Comparison of ENCODE assay signal across 1 cellular context in genomic region chr5:132651838-132652476, GRCh38.
TF ChIP-seq lines count a peak whose summit lies in the region.

No MANE protein-coding gene starts in this region.

TF ChIP-seq in K562, 482 proteins besides CTCF, POLR2A, EP300 and RAD21 (continued from another document and continues in another):
- TF ChIP-seq CUX1 (CRISPR knock-in tag; IDR thresholded peaks at IDR 0.05) (peak; percentile 62), TFE3 (CRISPR knock-in tag; IDR thresholded peaks at IDR 0.05) (no peak), NR2F6 (CRISPR knock-in tag; IDR thresholded peaks at IDR 0.05) (no peak), EZH2 (IDR thresholded peaks at IDR 0.05; ENCODE audit: borderline replicate concordance, low read depth, low read length) (peak; percentile 86; the same call in 1 of the 2 replicates), KLF10 (CRISPR knock-in tag; IDR thresholded peaks at IDR 0.05) (no peak), SIX5 (IDR thresholded peaks at IDR 0.05; ENCODE audit: borderline replicate concordance in 1 of 2, insufficient read depth in 1 of 2, low read depth in 1 of 2, low read length in 2 of 2) (no peak), KAT7 (CRISPR knock-in tag; IDR thresholded peaks at IDR 0.05; ENCODE audit: borderline replicate concordance) (no peak), ZNF3 (CRISPR knock-in tag; IDR thresholded peaks at IDR 0.05) (no peak), ARID3B (CRISPR knock-in tag; IDR thresholded peaks at IDR 0.05; ENCODE audit: borderline replicate concordance) (no peak), NR3C1 (CRISPR knock-in tag; IDR thresholded peaks at IDR 0.05) (no peak), ETV1 (tag; conservative IDR thresholded peaks at IDR 0.05; ENCODE audit: low read depth) (peak; percentile 67), CCAR2 (IDR thresholded peaks at IDR 0.05; ENCODE audit: low read depth, low read length) (no peak), XRCC4 (IDR thresholded peaks at IDR 0.05; ENCODE audit: extremely low read depth, insufficient read depth, insufficient read length) (no peak), ZNF696 (CRISPR knock-in tag; conservative IDR thresholded peaks at IDR 0.05) (no peak), ZNF197 (CRISPR knock-in tag; IDR thresholded peaks at IDR 0.05; ENCODE audit: low read depth) (0 out of 2 replicates have a peak, but pooled peaks have one; percentile 49), TFAM (CRISPR knock-in tag; conservative IDR thresholded peaks at IDR 0.05) (no peak), MECOM (CRISPR knock-in tag; IDR thresholded peaks at IDR 0.05) (no peak), YBX1 (IDR thresholded peaks at IDR 0.05) (no peak), ZNF644 (tag; IDR thresholded peaks at IDR 0.05; ENCODE audit: low read depth) (peak; percentile 82), E4F1 (CRISPR knock-in tag; IDR thresholded peaks at IDR 0.05; ENCODE audit: borderline replicate concordance) (no peak), PURB (CRISPR knock-in tag; IDR thresholded peaks at IDR 0.05; ENCODE audit: low read depth) (no peak), NCOA2 (IDR thresholded peaks at IDR 0.05; ENCODE audit: partially characterized antibody in 2 of 2) (peak in 1 of 2 experiments; percentile 44), NBN (IDR thresholded peaks at IDR 0.05; ENCODE audit: low read depth) (0 out of 2 replicates have a peak, but pooled peaks have one; percentile 31), MCM3 (IDR thresholded peaks at IDR 0.05) (no peak), HDAC8 (tag; IDR thresholded peaks at IDR 0.05) (no peak), IFI16 (CRISPR knock-in tag; IDR thresholded peaks at IDR 0.05) (no peak), SMAD4 (CRISPR knock-in tag; conservative IDR thresholded peaks at IDR 0.05) (peak; percentile 81), ZNF165 (CRISPR knock-in tag; IDR thresholded peaks at IDR 0.05; ENCODE audit: borderline replicate concordance) (no peak), CCNT2 (IDR thresholded peaks at IDR 0.05; ENCODE audit: borderline replicate concordance, extremely low read depth, insufficient read length, low read depth, low read length) (peak; percentile 57), SMARCE1 (IDR thresholded peaks at IDR 0.05) (peak; percentile 91), LCOR (CRISPR knock-in tag; IDR thresholded peaks at IDR 0.05) (no peak), ZNF407 (IDR thresholded peaks at IDR 0.05; ENCODE audit: low read depth) (no peak), PRMT5 (CRISPR knock-in tag; IDR thresholded peaks at IDR 0.05) (no peak), ZNF76 (CRISPR knock-in tag; IDR thresholded peaks at IDR 0.05; ENCODE audit: borderline replicate concordance) (no peak), KDM5B (IDR thresholded peaks at IDR 0.05; ENCODE audit: insufficient replicate concordance, low read depth, low read length) (no peak), FUS (optimal IDR thresholded peaks at IDR 0.05; ENCODE audit: low read depth, low read length) (no peak), FOXP1 (CRISPR knock-in tag; IDR thresholded peaks at IDR 0.05) (no peak), PYGO2 (tag; IDR thresholded peaks at IDR 0.05) (no peak), ZC3H4 (CRISPR knock-in tag; IDR thresholded peaks at IDR 0.05; ENCODE audit: borderline replicate concordance) (no peak), ZC3H11A (IDR thresholded peaks at IDR 0.05; ENCODE audit: low read depth, low read length) (no peak), FOXK1 (CRISPR knock-in tag; IDR thresholded peaks at IDR 0.05; ENCODE audit: borderline replicate concordance) (no peak), PRDM10 (IDR thresholded peaks at IDR 0.05; ENCODE audit: partially characterized antibody) (no peak)
